Comparison of ENCODE assay signal across 9 cellular contexts in the genomic region with DNA sequence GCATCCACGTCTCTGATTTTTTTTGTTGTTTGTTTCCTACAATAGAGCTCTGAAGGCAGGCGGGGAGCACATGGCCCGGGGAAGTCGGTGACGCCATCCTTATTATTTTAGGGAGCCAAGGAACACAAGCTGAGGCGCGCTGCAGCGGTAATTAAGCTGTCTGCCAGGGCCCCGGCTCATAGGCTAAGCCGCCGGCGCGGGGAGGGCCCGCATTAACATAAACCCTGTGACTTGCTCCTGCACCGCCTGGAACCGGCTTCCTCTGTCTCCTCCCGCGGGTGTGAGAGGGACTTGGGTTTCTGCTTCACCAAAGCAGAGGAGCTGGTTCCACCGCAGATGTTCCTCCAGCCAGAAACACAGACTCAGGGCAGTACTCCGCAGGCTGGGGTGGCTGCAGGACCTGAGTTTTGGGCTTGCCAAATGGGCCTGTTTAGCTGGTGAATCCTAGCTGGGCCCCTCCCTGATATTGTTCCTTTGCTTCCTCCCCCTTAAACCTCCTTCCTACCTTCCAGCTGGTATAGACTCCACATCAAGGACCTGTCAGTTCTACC. TPM values are rescaled to one million over a fixed set of nuclear protein-coding genes. Genes with fewer than 3 reads are reported as not detected.
DNase-seq lines count a peak whose midpoint lies in the region; ATAC-seq and TF ChIP-seq lines count a peak whose summit lies in the region.
"Had no signal": no experiment of that assay in that cellular context is flagged by ENCODE, and none has a peak within 500 bp of the region (broad histone marks: within the 10 kb centered on the region; RNA-seq: fewer than 3 reads in every experiment).

No MANE protein-coding gene starts in this region.

- TF ChIP-seq CTCF in mucosa of descending colon (IDR thresholded peaks at IDR 0.05) (no peak), omental fat pad (IDR thresholded peaks at IDR 0.05) (no peak)

- ATAC-seq in GM21390 (IDR thresholded peaks at IDR 0.05; ENCODE audit: unreplicated experiment): peak; percentile 46
- ATAC-seq in esophagus mucosa: peak; percentile 98
- peak; percentile 91 for ATAC-seq in mucosa of descending colon
- no peak for ATAC-seq in omental fat pad (ENCODE audit: low FRiP score)

- H3K4me3 ChIP-seq in mucosa of descending colon: no peak overlapping the region

- intact Hi-C loops in mucosa of descending colon (cut with DNase I, micrococcal nuclease): no loop called here

- H3K4me1 ChIP-seq in mucosa of descending colon (ENCODE audit: low read depth): peaks cover 65% of the 10 kb centered on the region

- DNase-seq in AG08395 (ENCODE audit: low spot score) (peak; percentile 92), MV-4-11 (lab: John Stamatoyannopoulos, UW) (peak; percentile 84), mucosa of descending colon (peak; percentile 91 to 93 (median 91)), omental fat pad (ENCODE audit: low spot score) (no peak)
- peak; percentile 70 to 74 for DNase-seq in activated T-cell treated with anti-CD3 and anti-CD28 coated beads, Interleukin-2, amount 50 U/mL, for 48 hours
- DNase-seq in stimulated activated CD8-positive, alpha-beta memory T cell treated with anti-CD3 and anti-CD28 coated beads, Interleukin-2, amount 100 ng/mL, for 48 hours (ENCODE audit: low read depth in 2 of 2): peak; percentile 25 to 56
- DNase-seq: DND-41 had no signal

- H3K36me3 ChIP-seq in mucosa of descending colon (ENCODE audit: low read depth): no peaks in the 10 kb centered on the region

- H3K9me3 ChIP-seq in mucosa of descending colon: no peaks in the 10 kb centered on the region

RNA-seq across cellular contexts. Expression of gene ANP32A, which starts 25.3 kb away (rescaled TPM):
- total RNA-seq in esophagus mucosa: 58.9 TPM
- total RNA-seq in mucosa of descending colon: 100 to 1,000 TPM; 101 to 113 (median 109) TPM
- 10 to 100 TPM; 35.5 to 60.4 (median 47.3) TPM for total RNA-seq in omental fat pad
